In the genomic region with DNA sequence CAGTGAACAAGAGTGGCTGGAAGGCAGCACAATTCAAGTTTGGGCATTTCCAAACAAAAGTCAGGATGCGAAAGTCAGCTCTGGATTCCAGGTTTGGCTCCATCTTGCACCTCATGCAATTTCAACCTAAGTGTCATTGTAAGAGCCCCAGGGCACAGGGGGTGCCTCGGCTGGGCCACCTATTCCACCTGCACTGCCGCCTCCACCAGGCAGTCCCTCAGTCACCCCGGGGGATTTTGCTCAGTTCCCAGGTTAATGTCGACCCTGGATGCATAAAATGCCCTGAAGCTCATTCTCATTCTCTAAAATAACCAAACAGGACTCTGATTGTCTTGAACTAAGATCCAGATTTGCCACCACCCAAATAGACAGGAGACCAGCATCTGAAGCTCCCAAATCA, we compare ENCODE assay signal across 22 cellular contexts.
"Had no signal": no experiment of that assay in that cellular context is flagged by ENCODE, and none has a peak within 500 bp of the region (broad histone marks: within the 10 kb centered on the region; RNA-seq: fewer than 3 reads in every experiment).

No MANE protein-coding gene starts in this region.

- FAIRE-seq: RCC 7860 had no signal

- H3K9me3 Mint-ChIP-seq: activated CD4-positive, alpha-beta memory T cell treated with anti-CD3 and anti-CD28 coated beads for 36 hours; activated CD4-positive, alpha-beta T cell treated with anti-CD3 and anti-CD28 coated beads, Interleukin-2, amount 10 ng/mL, durations not matched to agents 7 days and 5 days; activated naive CD8-positive, alpha-beta T cell treated with anti-CD3 and anti-CD28 coated beads, Interleukin-2, amount 10 ng/mL, durations not matched to agents 7 days and 5 days; activated T-cell treated with anti-CD3 and anti-CD28 coated beads, Interleukin-2, amount 50 U/mL, for 72 hours; T-cell had no signal

- ATAC-seq: activated T-cell treated with anti-CD3 and anti-CD28 coated beads, Interleukin-2, amount 50 U/mL, for 72 hours; T-cell had no signal

- H3K4me1 ChIP-seq: adrenal gland, SJSA1 had no signal

- H3K36me3 ChIP-seq: adrenal gland, SJSA1 had no signal

- H3K27ac ChIP-seq: adrenal gland, SJSA1, VCaP had no signal

- H3K9me3 ChIP-seq: adrenal gland, SJSA1 had no signal

- H3K27me3 ChIP-seq: adrenal gland had no signal

- H3K4me3 Mint-ChIP-seq: activated CD4-positive, alpha-beta memory T cell treated with anti-CD3 and anti-CD28 coated beads for 36 hours; activated CD4-positive, alpha-beta T cell treated with anti-CD3 and anti-CD28 coated beads, Interleukin-2, amount 10 ng/mL, durations not matched to agents 7 days and 5 days; activated naive CD8-positive, alpha-beta T cell treated with anti-CD3 and anti-CD28 coated beads, Interleukin-2, amount 10 ng/mL, durations not matched to agents 7 days and 5 days; activated T-cell treated with anti-CD3 and anti-CD28 coated beads, Interleukin-2, amount 50 U/mL, for 72 hours; T-cell had no signal

- H3K36me3 Mint-ChIP-seq: activated CD4-positive, alpha-beta memory T cell treated with anti-CD3 and anti-CD28 coated beads for 36 hours; activated naive CD8-positive, alpha-beta T cell treated with anti-CD3 and anti-CD28 coated beads, Interleukin-2, amount 10 ng/mL, durations not matched to agents 7 days and 5 days had no signal

- H3K4me3 ChIP-seq: adrenal gland, SJSA1 had no signal

- H3K27ac Mint-ChIP-seq: activated CD4-positive, alpha-beta memory T cell treated with anti-CD3 and anti-CD28 coated beads for 36 hours; activated CD4-positive, alpha-beta T cell treated with anti-CD3 and anti-CD28 coated beads, Interleukin-2, amount 10 ng/mL, durations not matched to agents 7 days and 5 days; activated naive CD8-positive, alpha-beta T cell treated with anti-CD3 and anti-CD28 coated beads, Interleukin-2, amount 10 ng/mL, durations not matched to agents 7 days and 5 days; activated T-cell treated with anti-CD3 and anti-CD28 coated beads, Interleukin-2, amount 50 U/mL, for 72 hours; T-cell had no signal

- H3K27me3 Mint-ChIP-seq: activated CD4-positive, alpha-beta memory T cell treated with anti-CD3 and anti-CD28 coated beads for 36 hours; activated CD4-positive, alpha-beta T cell treated with anti-CD3 and anti-CD28 coated beads, Interleukin-2, amount 10 ng/mL, durations not matched to agents 7 days and 5 days; activated naive CD8-positive, alpha-beta T cell treated with anti-CD3 and anti-CD28 coated beads, Interleukin-2, amount 10 ng/mL, durations not matched to agents 7 days and 5 days had no signal

- DNase-seq: activated CD4-positive, alpha-beta memory T cell treated with anti-CD3 and anti-CD28 coated beads for 36 hours; activated CD4-positive, alpha-beta T cell treated with anti-CD3 and anti-CD28 coated beads, Interleukin-2, amount 10 ng/mL, durations not matched to agents 7 days and 5 days; activated CD4-positive, CD25-positive, alpha-beta regulatory T cell; activated naive CD4-positive, alpha-beta T cell treated with anti-CD3 and anti-CD28 coated beads, Interleukin-2, amount 50 U/mL, for 16 hours; activated naive CD8-positive, alpha-beta T cell treated with anti-CD3 and anti-CD28 coated beads, Interleukin-2, amount 10 ng/mL, durations not matched to agents 7 days and 5 days; activated T-cell treated with anti-CD3 and anti-CD28 coated beads for 4 hours; activated T-cell treated with anti-CD3 and anti-CD28 coated beads, Interleukin-2, amount 50 U/mL, for 72 hours; Kasumi-1; KBM-7; NCI-H1048; NCI-H146; NCI-H187 treated with DMSO at 0.1 percent for 48 hours; NCI-H2081 treated with DMSO at 0.1 percent for 48 hours; NCI-H446; NCI-H524; SHP77; T-helper 2 cell had no signal
